In genomic region chr2:44479127-44479887, GRCh38 we compare ENCODE assay signal across 8 cellular contexts.
DNase-seq lines count a peak whose midpoint lies in the region; ATAC-seq, FAIRE-seq and TF ChIP-seq lines count a peak whose summit lies in the region.

No MANE protein-coding gene starts in this region.

- H3K27me3 Mint-ChIP-seq in immature natural killer cell (ENCODE audit: low read depth in 3 of 3), result peaks cover 0 to 2% (median 0%) of the 10 kb centered on the region in 3 donors

- no peak overlapping the region for H3K4me3 Mint-ChIP-seq in immature natural killer cell

- DNase-seq in AG04449 (ENCODE audit: low read depth, low spot score) (peak; percentile 61), GM12891 (ENCODE audit: insufficient read length, low spot score) (peak; percentile 30), NCI-H1417 (lab: John Stamatoyannopoulos, UW) (peak; percentile 78 to 96 (median 92)), SK-N-DZ (ENCODE audit: low spot score) (peak; percentile 85), T47D (ENCODE audit: low read depth in 1 of 2, low spot score in 1 of 2) (peak; percentile 26 to 81), immature natural killer cell (peak; percentile 45 to 62 (median 48))
- DNase-seq in stimulated activated CD4-positive, alpha-beta T cell treated with anti-CD3 and anti-CD28 coated beads, Interleukin-2, amount 100 ng/mL, for 24 hours, result peak; percentile 2 to 30

- POLR2A ChIA-PET in AG04449 (lab: Yijun Ruan, JAX), result no interaction called here

- peak; percentile 98 for TF ChIP-seq CTCF in AG04449 (IDR thresholded peaks at IDR 0.05; ENCODE audit: insufficient read depth, low read length, missing control alignments)

- H3K36me3 Mint-ChIP-seq in immature natural killer cell, result no peaks in the 10 kb centered on the region

- H3K27ac Mint-ChIP-seq in immature natural killer cell, result no peak overlapping the region

- no peaks in the 10 kb centered on the region for H3K9me3 Mint-ChIP-seq in immature natural killer cell

- no peak overlapping the region for H3K4me3 ChIP-seq in AG04449 (ENCODE audit: low read depth, low read length)

- peaks cover 3 to 8% of the 10 kb centered on the region in 2 donors for H3K4me1 Mint-ChIP-seq in immature natural killer cell

- in situ Hi-C loops in T47D (cut with HindIII; ENCODE audit: low pct_unique_long_range_greater_than_20kb, low sequenced_read_pairs), result no loop called here

- peak; percentile 95 for FAIRE-seq in GM12891 (lab: Jason Lieb, UNC)

- CTCF ChIA-PET in AG04449 (lab: Yijun Ruan, JAX), result interaction anchor here (0.6 to 6.7 kb wide), 109 partner anchors 10 to 1102 kb away, joined by 3 to 155 read pairs (median 4); partner anchors contain the start of genes CAMKMT and PREPL

- TF ChIP-seq POLR2A in GM12891 (IDR thresholded peaks at IDR 0.05; ENCODE audit: low read depth, low read length), result no peak

- ATAC-seq in HG02884 (IDR thresholded peaks at IDR 0.05; ENCODE audit: unreplicated experiment), result peak; percentile 82

TF ChIP-seq in GM12891, 5 proteins besides CTCF, POLR2A, EP300 and RAD21:
- TF ChIP-seq PAX5 (IDR thresholded peaks at IDR 0.05; ENCODE audit: insufficient read depth, low read length, severe bottlenecking) (no peak), SPI1 (IDR thresholded peaks at IDR 0.05; ENCODE audit: low read depth, low read length) (no peak), POU2F2 (IDR thresholded peaks at IDR 0.05; ENCODE audit: low read depth, low read length) (no peak), TAF1 (IDR thresholded peaks at IDR 0.05; ENCODE audit: low read depth, low read length) (no peak), POLR2AphosphoS5 (IDR thresholded peaks at IDR 0.05; ENCODE audit: low read depth, low read length) (no peak)

Comparison
In these comparisons a context has a peak if more than half of its experiments do, and no peak if none do; other contexts are left out.
1. DNase-seq: peak in every context shown above with its lines; median percentile 92 in NCI-H1417; 85 in SK-N-DZ; 61 in AG04449; 54 in T47D; 48 in immature natural killer cell; 30 in GM12891; 16 in stimulated activated CD4-positive, alpha-beta T cell treated with anti-CD3 and anti-CD28 coated beads, Interleukin-2, amount 100 ng/mL, for 24 hours.